33 cellular contexts compared by ENCODE assay signal in genomic region chr15:86159436-86159835, GRCh38.
"Had no signal": no experiment of that assay in that cellular context is flagged by ENCODE, and none has a peak within 500 bp of the region (broad histone marks: within the 10 kb centered on the region; RNA-seq: fewer than 3 reads in every experiment).

No MANE protein-coding gene starts in this region.

- ATAC-seq: left cardiac atrium; naive thymus-derived CD8-positive, alpha-beta T cell; pancreas had no signal

- H3K36me3 ChIP-seq: adrenal gland, ascending aorta, brain microvascular endothelial cell, esophagus squamous epithelium, pancreas, prostate gland, right atrium auricular region, transverse colon had no signal

- H3K4me1 Mint-ChIP-seq: activated naive CD8-positive, alpha-beta T cell treated with anti-CD3 and anti-CD28 coated beads for 36 hours; naive thymus-derived CD8-positive, alpha-beta T cell had no signal

- H3K4me3 ChIP-seq: adrenal gland, ascending aorta, esophagus squamous epithelium, pancreas, prostate gland, right atrium auricular region, testis, transverse colon had no signal

- FAIRE-seq: frontal cortex, keratinocyte, pancreas, TTC549 had no signal

- H3K27ac Mint-ChIP-seq: activated naive CD4-positive, alpha-beta T cell treated with anti-CD3 and anti-CD28 coated beads for 36 hours; activated naive CD8-positive, alpha-beta T cell treated with anti-CD3 and anti-CD28 coated beads for 36 hours; activated T-helper 1 cell treated with anti-CD3 and anti-CD28 coated beads, Interleukin-12 subunit alpha, Interleukin-12 subunit beta, Interleukin-2, Interleukin-4 antibody, amounts not matched to agents 30 ng/mL and 10 ng/mL and 1 ng/mL, durations not matched to agents 14 hours and 24 hours and 36 hours; endodermal cell; mesothelial cell of epicardium; naive thymus-derived CD8-positive, alpha-beta T cell; T-helper 1 cell treated with Interleukin-12 subunit alpha and Interleukin-12 subunit beta and Interleukin-4 antibody, amounts not matched to agents 30 μg/mL and 1 μg/mL, for 36 hours had no signal

- H3K9me3 ChIP-seq: adrenal gland, ascending aorta, esophagus squamous epithelium, pancreas, prostate gland, right atrium auricular region, testis, transverse colon had no signal

- H3K27me3 ChIP-seq: adrenal gland, ascending aorta, brain microvascular endothelial cell, esophagus squamous epithelium, pancreas, right atrium auricular region, testis, transverse colon had no signal

- H3K36me3 Mint-ChIP-seq: activated naive CD8-positive, alpha-beta T cell treated with anti-CD3 and anti-CD28 coated beads for 36 hours; mesothelial cell of epicardium; naive thymus-derived CD8-positive, alpha-beta T cell had no signal

- H3K9me3 Mint-ChIP-seq: activated naive CD4-positive, alpha-beta T cell treated with anti-CD3 and anti-CD28 coated beads for 36 hours; activated naive CD8-positive, alpha-beta T cell treated with anti-CD3 and anti-CD28 coated beads for 36 hours; activated T-helper 1 cell treated with anti-CD3 and anti-CD28 coated beads, Interleukin-12 subunit alpha, Interleukin-12 subunit beta, Interleukin-2, Interleukin-4 antibody, amounts not matched to agents 30 ng/mL and 10 ng/mL and 1 ng/mL, durations not matched to agents 14 hours and 24 hours and 36 hours; endodermal cell; mesothelial cell of epicardium; naive thymus-derived CD8-positive, alpha-beta T cell; neural crest cell; T-helper 1 cell treated with Interleukin-12 subunit alpha and Interleukin-12 subunit beta and Interleukin-4 antibody, amounts not matched to agents 30 μg/mL and 1 μg/mL, for 36 hours had no signal

- H3K4me3 Mint-ChIP-seq: activated naive CD4-positive, alpha-beta T cell treated with anti-CD3 and anti-CD28 coated beads for 36 hours; activated naive CD8-positive, alpha-beta T cell treated with anti-CD3 and anti-CD28 coated beads for 36 hours; activated T-helper 1 cell treated with anti-CD3 and anti-CD28 coated beads, Interleukin-12 subunit alpha, Interleukin-12 subunit beta, Interleukin-2, Interleukin-4 antibody, amounts not matched to agents 30 ng/mL and 10 ng/mL and 1 ng/mL, durations not matched to agents 14 hours and 24 hours and 36 hours; endodermal cell; mesothelial cell of epicardium; naive thymus-derived CD8-positive, alpha-beta T cell; neural crest cell; T-helper 1 cell treated with Interleukin-12 subunit alpha and Interleukin-12 subunit beta and Interleukin-4 antibody, amounts not matched to agents 30 μg/mL and 1 μg/mL, for 36 hours had no signal

- DNase-seq: activated CD4-positive, alpha-beta T cell treated with anti-CD3 and anti-CD28 coated beads for 4 hours; activated CD4-positive, alpha-beta T cell treated with anti-CD3 and anti-CD28 coated beads, Interleukin-2, amount 50 U/mL, for 4 hours; activated CD8-positive, alpha-beta memory T cell treated with anti-CD3 and anti-CD28 coated beads for 24 hours; activated effector memory CD4-positive, alpha-beta T cell treated with anti-CD3 and anti-CD28 coated beads, Interleukin-2, amount 50 U/mL, for 16 hours; activated naive CD4-positive, alpha-beta T cell treated with anti-CD3 and anti-CD28 coated beads for 36 hours; activated naive CD8-positive, alpha-beta T cell treated with anti-CD3 and anti-CD28 coated beads for 36 hours; activated T-cell treated with anti-CD3 and anti-CD28 coated beads, Interleukin-2, amount 50 U/mL, for 1 hour; brain microvascular endothelial cell; endodermal cell; esophagus squamous epithelium; glutamatergic neuron; left cardiac atrium; mammary epithelial cell; naive thymus-derived CD8-positive, alpha-beta T cell; nucleus accumbens; pancreas; stimulated activated CD4-positive, alpha-beta T cell treated with anti-CD3 and anti-CD28 coated beads, Interleukin-2, amount 100 ng/mL, for 48 hours; stimulated activated naive CD4-positive, alpha-beta T cell treated with Interleukin-2 at 50 U/mL for 16 hours; T-helper 9 cell; testis; transverse colon had no signal

- H3K4me1 ChIP-seq: ascending aorta, pancreas, prostate gland, right atrium auricular region, testis, transverse colon had no signal

- H3K27ac ChIP-seq: ascending aorta, brain microvascular endothelial cell, esophagus squamous epithelium, pancreas, prostate gland, right atrium auricular region, testis, transverse colon, VCaP had no signal
